8 cellular contexts compared by ENCODE assay signal in genomic region chr21:14862794-14863720, GRCh38.
DNase-seq lines count a peak whose midpoint lies in the region; ATAC-seq, FAIRE-seq and TF ChIP-seq lines count a peak whose summit lies in the region.

No MANE protein-coding gene starts in this region.

- no peak for DNase-seq in A549 (ENCODE audit: low read depth in 1 of 2, low spot score in 1 of 2)
- peak; percentile 66 for DNase-seq in activated CD4-positive, alpha-beta T cell treated with anti-CD3 and anti-CD28 coated beads, Interleukin-2, amount 10 ng/mL, durations not matched to agents 24 days and 14 days
- no peak for DNase-seq in kidney epithelial cell (ENCODE audit: low read depth)
- no peak for DNase-seq in NCI-H2081 treated with DMSO at 0.1 percent for 48 hours (lab: John Stamatoyannopoulos, UW)
- DNase-seq in activated T-helper 2 cell treated with anti-CD3 and anti-CD28 coated beads, Interferon-gamma antibody, Interleukin-2, Interleukin-4, amounts not matched to agents 10 μg/mL and 5 μg/mL and 100 μg/mL, durations not matched to agents 14 hours and 24 hours and 36 hours (ENCODE audit: low spot score): no peak
- no peak for DNase-seq in NCI-H146 treated with DMSO at 0.1 percent for 48 hours (lab: John Stamatoyannopoulos, UW; ENCODE audit: unreplicated experiment)

- 0 out of 5 replicates have a peak, but pooled peaks have one; percentile 6 to 21 for TF ChIP-seq RAD21 in A549 (conservative IDR thresholded peaks at IDR 0.05 in 1 of 2, IDR thresholded peaks at IDR 0.05 in 1 of 2)

- H3K36me3 Mint-ChIP-seq in activated CD4-positive, alpha-beta T cell treated with anti-CD3 and anti-CD28 coated beads, Interleukin-2, amount 10 ng/mL, durations not matched to agents 24 days and 14 days (ENCODE audit: low read depth): no peaks in the 10 kb centered on the region
- no peaks in the 10 kb centered on the region for H3K36me3 Mint-ChIP-seq in activated T-helper 2 cell treated with anti-CD3 and anti-CD28 coated beads, Interferon-gamma antibody, Interleukin-2, Interleukin-4, amounts not matched to agents 10 μg/mL and 5 μg/mL and 100 μg/mL, durations not matched to agents 14 hours and 24 hours and 36 hours (ENCODE audit: low read depth)

- H3K4me3 Mint-ChIP-seq in activated CD4-positive, alpha-beta T cell treated with anti-CD3 and anti-CD28 coated beads, Interleukin-2, amount 10 ng/mL, durations not matched to agents 24 days and 14 days: no peak overlapping the region
- H3K4me3 Mint-ChIP-seq in activated T-helper 2 cell treated with anti-CD3 and anti-CD28 coated beads, Interferon-gamma antibody, Interleukin-2, Interleukin-4, amounts not matched to agents 10 μg/mL and 5 μg/mL and 100 μg/mL, durations not matched to agents 14 hours and 24 hours and 36 hours (ENCODE audit: low read depth): no peak overlapping the region

- WGBS in A549 (ENCODE audit: missing lambda C conversion rate): 13% methylated on average over 5 of the region's 5 CpGs

- H3K27ac ChIP-seq in A549: peak overlapping the region; percentile 72 to 73; a peak in 4 of 6 replicates

- H3K27ac Mint-ChIP-seq in activated CD4-positive, alpha-beta T cell treated with anti-CD3 and anti-CD28 coated beads, Interleukin-2, amount 10 ng/mL, durations not matched to agents 24 days and 14 days: no peak overlapping the region
- H3K27ac Mint-ChIP-seq in activated T-helper 2 cell treated with anti-CD3 and anti-CD28 coated beads, Interferon-gamma antibody, Interleukin-2, Interleukin-4, amounts not matched to agents 10 μg/mL and 5 μg/mL and 100 μg/mL, durations not matched to agents 14 hours and 24 hours and 36 hours: no peak overlapping the region

- H3K9me3 ChIP-seq in A549: no peaks in the 10 kb centered on the region

- H3K4me3 ChIP-seq in A549: no peak overlapping the region
- H3K4me3 ChIP-seq in kidney epithelial cell (ENCODE audit: low read depth, low read length): no peak overlapping the region

- no peaks in the 10 kb centered on the region for H3K27me3 ChIP-seq in kidney epithelial cell (ENCODE audit: control insufficient read depth, insufficient read depth, low read length)

- CTCF ChIA-PET in A549 (lab: Yijun Ruan, JAX): interaction anchor here (1.2 to 1.8 kb wide), 7 partner anchors 13 to 690 kb away, joined by 4 to 6 read pairs (median 5); partner anchors contain the start of gene NRIP1

- FAIRE-seq in A549 (lab: Jason Lieb, UNC): no peak

- H3K4me2 ChIP-seq in A549: peak overlapping the region; percentile 26; the same call in 2 of the 3 replicates

- H3K4me1 ChIP-seq in A549: peaks cover 25% of the 10 kb centered on the region

- H3K9me3 Mint-ChIP-seq in activated CD4-positive, alpha-beta T cell treated with anti-CD3 and anti-CD28 coated beads, Interleukin-2, amount 10 ng/mL, durations not matched to agents 24 days and 14 days: peaks cover 7% of the 10 kb centered on the region
- H3K9me3 Mint-ChIP-seq in activated T-helper 2 cell treated with anti-CD3 and anti-CD28 coated beads, Interferon-gamma antibody, Interleukin-2, Interleukin-4, amounts not matched to agents 10 μg/mL and 5 μg/mL and 100 μg/mL, durations not matched to agents 14 hours and 24 hours and 36 hours: no peaks in the 10 kb centered on the region

- ATAC-seq in A549 (no peak), GM19351 (IDR thresholded peaks at IDR 0.05; ENCODE audit: unreplicated experiment) (no peak)

- TF ChIP-seq CTCF in A549 (IDR thresholded peaks at IDR 0.05) (peak; percentile 40; the same call in 2 of the 3 replicates), GM12872 (IDR thresholded peaks at IDR 0.05; ENCODE audit: insufficient read depth, low read depth, low read length) (peak; percentile 46; the same call in 1 of the 3 replicates), kidney epithelial cell (IDR thresholded peaks at IDR 0.05; ENCODE audit: insufficient read depth, low read length, poor library complexity, severe bottlenecking) (peak; percentile 58)

- TF ChIP-seq EP300 in A549 (IDR thresholded peaks at IDR 0.05): no peak

- H3K27me3 Mint-ChIP-seq in activated CD4-positive, alpha-beta T cell treated with anti-CD3 and anti-CD28 coated beads, Interleukin-2, amount 10 ng/mL, durations not matched to agents 24 days and 14 days: no peaks in the 10 kb centered on the region
- H3K27me3 Mint-ChIP-seq in activated T-helper 2 cell treated with anti-CD3 and anti-CD28 coated beads, Interferon-gamma antibody, Interleukin-2, Interleukin-4, amounts not matched to agents 10 μg/mL and 5 μg/mL and 100 μg/mL, durations not matched to agents 14 hours and 24 hours and 36 hours (ENCODE audit: low read depth): peaks cover 5% of the 10 kb centered on the region

- H3K4me1 Mint-ChIP-seq in activated CD4-positive, alpha-beta T cell treated with anti-CD3 and anti-CD28 coated beads, Interleukin-2, amount 10 ng/mL, durations not matched to agents 24 days and 14 days: peaks cover 6% of the 10 kb centered on the region
- peaks cover 6% of the 10 kb centered on the region for H3K4me1 Mint-ChIP-seq in activated T-helper 2 cell treated with anti-CD3 and anti-CD28 coated beads, Interferon-gamma antibody, Interleukin-2, Interleukin-4, amounts not matched to agents 10 μg/mL and 5 μg/mL and 100 μg/mL, durations not matched to agents 14 hours and 24 hours and 36 hours (ENCODE audit: low read depth)

- POLR2A ChIA-PET in A549 (lab: Yijun Ruan, JAX): no interaction called here

- intact Hi-C loops in activated CD4-positive, alpha-beta T cell treated with anti-CD3 and anti-CD28 coated beads, Interleukin-2, amount 10 ng/mL, durations not matched to agents 24 days and 14 days (cut with micrococcal nuclease): loop anchor here (5.0 to 10.0 kb wide), 3 partner anchors 202 to 732 kb away; partner anchors contain the start of gene NRIP1
- intact Hi-C loops in activated T-helper 2 cell treated with anti-CD3 and anti-CD28 coated beads, Interferon-gamma antibody, Interleukin-2, Interleukin-4, amounts not matched to agents 10 μg/mL and 5 μg/mL and 100 μg/mL, durations not matched to agents 14 hours and 24 hours and 36 hours (cut with micrococcal nuclease): loop anchor here (1.0 to 10.0 kb wide), 3 partner anchors 202 to 729 kb away; partner anchors contain the start of gene NRIP1

- TF ChIP-seq POLR2A in A549 (IDR thresholded peaks at IDR 0.05; ENCODE audit: low read length): no peak

- no peaks in the 10 kb centered on the region for H3K36me3 ChIP-seq in kidney epithelial cell (ENCODE audit: control insufficient read depth, insufficient read depth, low read length)

TF ChIP-seq in A549, 52 proteins besides CTCF, POLR2A, EP300 and RAD21:
- TF ChIP-seq, protein P1, sequence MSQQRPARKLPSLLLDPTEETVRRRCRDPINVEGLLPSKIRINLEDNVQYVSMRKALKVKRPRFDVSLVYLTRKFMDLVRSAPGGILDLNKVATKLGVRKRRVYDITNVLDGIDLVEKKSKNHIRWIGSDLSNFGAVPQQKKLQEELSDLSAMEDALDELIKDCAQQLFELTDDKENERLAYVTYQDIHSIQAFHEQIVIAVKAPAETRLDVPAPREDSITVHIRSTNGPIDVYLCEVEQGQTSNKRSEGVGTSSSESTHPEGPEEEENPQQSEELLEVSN (IDR thresholded peaks at IDR 0.05; ENCODE audit: borderline replicate concordance, low read depth): no peak
- TF ChIP-seq TFCP2L1 (CRISPR knock-in tag; IDR thresholded peaks at IDR 0.05) (no peak), SMC3 (IDR thresholded peaks at IDR 0.05) (peak; percentile 37; the same call in 1 of the 3 replicates), EHF (CRISPR knock-in tag; IDR thresholded peaks at IDR 0.05) (no peak)
